ENCODE assay signal across 8 cellular contexts in the genomic region with DNA sequence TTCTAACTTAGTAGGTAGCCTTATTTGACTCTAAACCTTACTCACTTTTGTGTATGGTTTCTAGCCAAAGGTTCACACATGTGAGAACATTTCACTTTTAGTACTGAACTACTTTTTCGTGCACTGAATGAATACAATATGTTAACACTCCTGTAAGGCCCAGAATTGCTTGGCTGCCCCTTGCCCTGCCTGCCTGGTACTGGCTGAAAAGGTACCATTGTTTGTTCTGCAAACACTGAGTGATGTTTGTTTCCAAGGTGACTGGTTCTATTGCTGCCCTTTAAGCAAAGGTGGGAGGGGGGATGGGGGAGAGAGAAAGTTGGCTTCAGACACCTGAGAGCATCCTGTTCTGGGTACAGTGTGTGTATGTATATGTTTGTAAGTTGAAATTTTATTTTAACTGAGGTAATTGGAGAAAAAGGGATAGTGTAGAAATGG. TPM values are rescaled to one million over a fixed set of nuclear protein-coding genes. Genes with fewer than 3 reads are reported as not detected.
A peak's percentile ranks its signal among the peaks of the same experiment; 100 is the strongest.
DNase-seq lines count a peak whose midpoint lies in the region; ATAC-seq and TF ChIP-seq lines count a peak whose summit lies in the region.

No MANE protein-coding gene starts in this region.

- H3K36me3 Mint-ChIP-seq in progenitor cell of endocrine pancreas (ENCODE audit: insufficient read depth) = no peaks in the 10 kb centered on the region

- no peaks in the 10 kb centered on the region for H3K9me2 ChIP-seq in OCI-LY7 (ENCODE audit: insufficient read depth, low read length)

- H3K36me3 ChIP-seq in HUES48 (ENCODE audit: control insufficient read depth, insufficient read depth, low read length) = no peaks in the 10 kb centered on the region
- no peaks in the 10 kb centered on the region for H3K36me3 ChIP-seq in OCI-LY3 (replicated peaks; ENCODE audit: low read depth, low read length)
- no peaks in the 10 kb centered on the region for H3K36me3 ChIP-seq in OCI-LY7 (ENCODE audit: insufficient read depth, low read length)

- H3K27me3 Mint-ChIP-seq in progenitor cell of endocrine pancreas = no peaks in the 10 kb centered on the region

- H3K4me3 ChIP-seq in HUES48 (ENCODE audit: low read depth, low read length) (no peak overlapping the region), OCI-LY3 (ENCODE audit: low read length) (peak overlapping the region; percentile 71), lower leg skin (ENCODE audit: low read depth, poor library complexity, severe bottlenecking) (no peak overlapping the region), OCI-LY7 (ENCODE audit: low read depth, low read length, poor library complexity, severe bottlenecking) (no peak overlapping the region)

- no peak overlapping the region for H2AFZ ChIP-seq in OCI-LY3 (ENCODE audit: low read depth, low read length)
- H2AFZ ChIP-seq in OCI-LY7 (ENCODE audit: low read length) = no peak overlapping the region

- TF ChIP-seq CTCF in OCI-LY3 (IDR thresholded peaks at IDR 0.05; ENCODE audit: low read depth, low read length) = no peak
- no peak for TF ChIP-seq CTCF in progenitor cell of endocrine pancreas (IDR thresholded peaks at IDR 0.05; ENCODE audit: unreplicated experiment)
- TF ChIP-seq CTCF in lower leg skin (IDR thresholded peaks at IDR 0.05) = no peak
- no peak for TF ChIP-seq CTCF in OCI-LY7 (conservative IDR thresholded peaks at IDR 0.05; ENCODE audit: low read length)

- H3K4me2 ChIP-seq in OCI-LY3 (ENCODE audit: low read length) = peak overlapping the region; percentile 98
- H3K4me2 ChIP-seq in OCI-LY7 (ENCODE audit: low read length) = no peak overlapping the region

- DNase-seq in dermis microvascular lymphatic vessel endothelial cell (ENCODE audit: low read depth in 2 of 2) = peak; percentile 34 to 45
- peak; percentile 27 for DNase-seq in progenitor cell of endocrine pancreas (ENCODE audit: low spot score, unreplicated experiment)
- no peak for DNase-seq in hippocampal formation (lab: John Stamatoyannopoulos, UW)
- DNase-seq in lower leg skin (ENCODE audit: low spot score in 2 of 2) = no peak
- DNase-seq in OCI-LY7 (ENCODE audit: low spot score) = no peak

- BruUV-seq in OCI-LY7 (replicated peaks; lab: Mats Ljungman, UMichigan) = no TSS peak

- CTCF ChIA-PET in OCI-LY7 (lab: Charles Lee; ENCODE audit: unreplicated experiment) = no interaction called here

- H3K79me2 ChIP-seq in OCI-LY3 (ENCODE audit: low read length) (peaks cover 81% of the 10 kb centered on the region), OCI-LY7 (ENCODE audit: insufficient read depth, low read depth, low read length) (no peaks in the 10 kb centered on the region)

- peak overlapping the region; percentile 32 for H3K27ac ChIP-seq in HUES48 (ENCODE audit: low read depth, low read length)
- peak overlapping the region; percentile 99 for H3K27ac ChIP-seq in OCI-LY3 (ENCODE audit: low read length)
- H3K27ac ChIP-seq in OCI-LY7 (ENCODE audit: low read depth, low read length, poor library complexity, severe bottlenecking) = no peak overlapping the region

- peaks cover 66% of the 10 kb centered on the region for H3K4me1 Mint-ChIP-seq in progenitor cell of endocrine pancreas (ENCODE audit: low read depth)

- peak overlapping the region; percentile 92 for H3K27ac Mint-ChIP-seq in progenitor cell of endocrine pancreas

- ATAC-seq in HG03039 (IDR thresholded peaks at IDR 0.05; ENCODE audit: unreplicated experiment) = no peak

- 42 to 65% methylated on average over 1 of the region's 1 CpG for WGBS in lower leg skin, 2 donors

- no peak for TF ChIP-seq POLR2A in lower leg skin (IDR thresholded peaks at IDR 0.05)

- H3K9me3 ChIP-seq in HUES48 (ENCODE audit: control insufficient read depth, insufficient read depth, low read length) (no peaks in the 10 kb centered on the region), OCI-LY3 (ENCODE audit: insufficient read depth, low read length) (no peaks in the 10 kb centered on the region), OCI-LY7 (ENCODE audit: low read length) (no peaks in the 10 kb centered on the region)

- H3K27me3 ChIP-seq in HUES48 (ENCODE audit: control insufficient read depth, insufficient read depth, low read length) (no peaks in the 10 kb centered on the region), OCI-LY3 (ENCODE audit: low read depth, low read length) (no peaks in the 10 kb centered on the region)

- no peaks in the 10 kb centered on the region for H3K9me3 Mint-ChIP-seq in progenitor cell of endocrine pancreas (ENCODE audit: low read depth)

- intact Hi-C loops in lower leg skin (cut with DNase I; ENCODE audit: low total_unique reads) (no loop called here), OCI-LY7 (cut with micrococcal nuclease; ENCODE audit: unreplicated experiment) (no loop called here)

- peak overlapping the region; percentile 20 for H3K4me3 Mint-ChIP-seq in progenitor cell of endocrine pancreas (ENCODE audit: low read depth)

- H4K20me1 ChIP-seq in OCI-LY3 (ENCODE audit: insufficient read depth, low read length) = peaks cover 43% of the 10 kb centered on the region
- H4K20me1 ChIP-seq in OCI-LY7 (ENCODE audit: insufficient read depth, low read length) = peaks cover 38% of the 10 kb centered on the region; the same call in 1 of the 2 replicates

- H3K4me1 ChIP-seq in HUES48 (ENCODE audit: control insufficient read depth, insufficient read depth, low read length) (peaks cover 58% of the 10 kb centered on the region), OCI-LY3 (ENCODE audit: low read length) (peaks cover 89% of the 10 kb centered on the region), OCI-LY7 (ENCODE audit: insufficient read depth, low read length, poor library complexity, severe bottlenecking) (peaks cover 34% of the 10 kb centered on the region)

- no peak overlapping the region for H3K9ac ChIP-seq in HUES48 (ENCODE audit: low read depth, low read length)
- peak overlapping the region; percentile 85; the same call in 1 of the 2 replicates for H3K9ac ChIP-seq in OCI-LY3 (ENCODE audit: low read length)

- POLR2A ChIA-PET in OCI-LY7 (lab: Charles Lee) = interaction anchor here (0.6 to 1.2 kb wide), 4 partner anchors 15 to 196 kb away, joined by 3 to 6 read pairs (median 3); no protein-coding TSS in a partner anchor

RNA-seq across cellular contexts. Expression of gene RREB1, which starts 31.2 kb away (rescaled TPM):
- total RNA-seq in dermis microvascular lymphatic vessel endothelial cell (11.8 and 22.9 TPM in 2 replicates), progenitor cell of endocrine pancreas (67.2 and 71.7 TPM in 2 replicates), lower leg skin (10 to 100 TPM; 40.8 to 68.6 (median 54.4) TPM), OCI-LY7 (2022) (5.5 and 7.1 TPM in 2 replicates)
- 3.4 and 4.4 TPM in 2 replicates for total RNA-seq in OCI-LY7 (2014; rRNA removed; shearing (Covaris generic))

Comparison
In these comparisons a context has a peak if more than half of its experiments do, and no peak if none do; other contexts are left out.
1. DNase-seq: peak in dermis microvascular lymphatic vessel endothelial cell (2 of 2) and progenitor cell of endocrine pancreas (single experiment); none in hippocampal formation (0 of 2), lower leg skin (0 of 2) and OCI-LY7 (single experiment).